7 cellular contexts compared by ENCODE assay signal in the genomic region with DNA sequence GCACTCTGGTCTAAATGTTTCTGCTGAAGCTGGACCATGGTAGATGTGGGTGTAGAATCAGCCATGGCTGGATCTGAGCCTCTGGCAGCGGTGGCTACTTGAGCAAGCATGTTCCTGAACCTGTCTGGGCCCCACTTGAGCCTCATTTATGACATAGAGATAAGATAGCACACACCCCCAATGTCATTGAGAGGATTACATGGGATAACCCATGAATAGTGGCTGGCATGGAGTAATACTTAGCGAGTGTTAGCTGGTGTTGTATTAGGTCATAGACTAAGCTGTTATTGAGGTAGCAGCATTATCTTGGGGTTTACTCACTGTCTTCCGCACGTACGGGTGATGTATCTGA. TPM values are rescaled to one million over a fixed set of nuclear protein-coding genes. Genes with fewer than 3 reads are reported as not detected.
DNase-seq lines count a peak whose midpoint lies in the region; ATAC-seq, FAIRE-seq and TF ChIP-seq lines count a peak whose summit lies in the region.
"Not testable (repeated sequence)": the region's sequence is repeated elsewhere in the genome, so short reads cannot be mapped to it uniquely, and the experiment has no call there.

No MANE protein-coding gene starts in this region.

- intact Hi-C loops in Panc1 (cut with micrococcal nuclease; ENCODE audit: unreplicated experiment); GM12878 (cut with micrococcal nuclease; ENCODE audit: unreplicated experiment): not testable (repeated sequence)

- FAIRE-seq in GM12878 (lab: Jason Lieb, UNC): peak; percentile 71
- not testable (repeated sequence) for FAIRE-seq in keratinocyte (lab: Jason Lieb, UNC)

- H3K9me1 ChIP-seq in keratinocyte (ENCODE audit: control insufficient read depth, extremely low read depth, insufficient read depth, low read length): not testable (repeated sequence)

- not testable (repeated sequence) for TF ChIP-seq POLR2A in GM12878 (IDR thresholded peaks at IDR 0.05; ENCODE audit: low read depth, low read length)

- SMC1A ChIA-PET in GM12878 (lab: Charles Lee; ENCODE audit: uncharacterized antibody, unreplicated experiment): interaction anchor here (1.5 kb wide), 1 partner anchor 9 kb away, joined by 4 read pairs; no protein-coding TSS in a partner anchor

- not testable (repeated sequence) for H3K27me3 ChIP-seq in DOHH2 (ENCODE audit: control insufficient read depth, low read length); Panc1 (ENCODE audit: control insufficient read depth, insufficient read depth, low read length); GM12878 (replicated peaks in 1 of 2; ENCODE audit: control insufficient read depth in 2 of 2, insufficient read depth in 2 of 2, low read length in 1 of 2); fibroblast of lung (ENCODE audit: control insufficient read depth, insufficient read depth, low read length); keratinocyte (ENCODE audit: control insufficient read depth, extremely low read depth, insufficient read depth, low read length)

- RAD21 ChIA-PET in GM12878 (lab: Charles Lee; ENCODE audit: unreplicated experiment): interaction anchor here (1.9 kb wide), 1 partner anchor 17 kb away, joined by 6 read pairs; no protein-coding TSS in a partner anchor

- H3K27ac ChIP-seq in DOHH2 (ENCODE audit: low read depth, low read length): peak overlapping the region; percentile 93
- H3K27ac ChIP-seq in Panc1 (ENCODE audit: low read length): not testable (repeated sequence)
- 0 out of 2 replicates have a peak overlapping the region, but pooled peaks have one; percentile 46 for H3K27ac ChIP-seq in GM12878 (ENCODE audit: control insufficient read depth, insufficient read depth)
- peak overlapping the region; percentile 23 for H3K27ac ChIP-seq in fibroblast of lung (ENCODE audit: insufficient read depth, low read length)
- peak overlapping the region; percentile 26 for H3K27ac ChIP-seq in keratinocyte (ENCODE audit: control insufficient read depth, insufficient read depth, low read length)

- H3K9me3 Mint-ChIP-seq in activated T-cell treated with anti-CD3 and anti-CD28 coated beads, Interleukin-2, amount 50 U/mL, for 24 hours; stimulated activated effector memory CD8-positive, alpha-beta T cell treated with anti-CD3 and anti-CD28 coated beads, Interleukin-12 subunit alpha, Interleukin-12 subunit beta, amount 100 ng/mL, for 72 hours: not testable (repeated sequence)

- H4K20me1 ChIP-seq in DOHH2 (ENCODE audit: control insufficient read depth, insufficient read depth, low read depth, low read length); GM12878 (ENCODE audit: control insufficient read depth, insufficient read depth); fibroblast of lung (ENCODE audit: control insufficient read depth, extremely low read depth, insufficient read depth, low read length); keratinocyte (ENCODE audit: control insufficient read depth, extremely low read depth, insufficient read depth, low read length): not testable (repeated sequence)

- in situ Hi-C loops in Panc1 (cut with HindIII; ENCODE audit: low pct_unique_long_range_greater_than_20kb, low sequenced_read_pairs); GM12878 (cut with MboI): not testable (repeated sequence)

- H3K4me3 Mint-ChIP-seq in activated T-cell treated with anti-CD3 and anti-CD28 coated beads, Interleukin-2, amount 50 U/mL, for 24 hours: not testable (repeated sequence)
- peak overlapping the region; percentile 50 for H3K4me3 Mint-ChIP-seq in stimulated activated effector memory CD8-positive, alpha-beta T cell treated with anti-CD3 and anti-CD28 coated beads, Interleukin-12 subunit alpha, Interleukin-12 subunit beta, amount 100 ng/mL, for 72 hours

- peak overlapping the region; percentile 49 for H3K4me2 ChIP-seq in DOHH2 (ENCODE audit: low read length)
- not testable (repeated sequence) for H3K4me2 ChIP-seq in GM12878 (ENCODE audit: control insufficient read depth, insufficient read depth); keratinocyte (ENCODE audit: control insufficient read depth, extremely low read depth, insufficient read depth, low read depth, low read length)
- peak overlapping the region; percentile 32 for H3K4me2 ChIP-seq in fibroblast of lung (ENCODE audit: extremely low read depth, insufficient read depth, low read length)

- not testable (repeated sequence) for BruUV-seq in Panc1 (replicated peaks; lab: Mats Ljungman, UMichigan); GM12878 (replicated peaks; lab: Mats Ljungman, UMichigan)

- peaks cover 50% of the 10 kb centered on the region for H3K36me3 Mint-ChIP-seq in activated T-cell treated with anti-CD3 and anti-CD28 coated beads, Interleukin-2, amount 50 U/mL, for 24 hours (ENCODE audit: low read depth)
- peaks cover 76% of the 10 kb centered on the region for H3K36me3 Mint-ChIP-seq in stimulated activated effector memory CD8-positive, alpha-beta T cell treated with anti-CD3 and anti-CD28 coated beads, Interleukin-12 subunit alpha, Interleukin-12 subunit beta, amount 100 ng/mL, for 72 hours

- not testable (repeated sequence) for H3K9me2 ChIP-seq in DOHH2 (replicated peaks; ENCODE audit: control insufficient read depth, low read length)

- not testable (repeated sequence) for H3K9me3 ChIP-seq in DOHH2 (ENCODE audit: control insufficient read depth, insufficient read depth, low read length); Panc1 (ENCODE audit: control insufficient read depth, insufficient read depth, low read depth, low read length); GM12878 (replicated peaks; ENCODE audit: control insufficient read depth, insufficient read depth, low read length); fibroblast of lung (ENCODE audit: control insufficient read depth, insufficient read depth, low read depth, low read length); keratinocyte (ENCODE audit: control insufficient read depth, low read depth, low read length)

- not testable (repeated sequence) for TF ChIP-seq RAD21 in GM12878 (IDR thresholded peaks at IDR 0.05; ENCODE audit: insufficient read depth, low read depth, low read length)

- 0 out of 2 replicates have a peak overlapping the region, but pooled peaks have one; percentile 21 for H3K4me3 ChIP-seq in DOHH2 (ENCODE audit: low read length)
- not testable (repeated sequence) for H3K4me3 ChIP-seq in Panc1 (ENCODE audit: low read depth in 2 of 2, low read length in 2 of 2); GM12878; fibroblast of lung (replicated peaks in 1 of 4; ENCODE audit: control extremely low read depth in 1 of 4, insufficient read depth in 1 of 4, low read depth in 3 of 4, low read length in 4 of 4); keratinocyte (ENCODE audit: control insufficient read depth in 2 of 3, extremely low read depth in 1 of 3, insufficient read depth in 2 of 3, low read depth in 1 of 3, low read length in 3 of 3)

- TF ChIP-seq CTCF in DOHH2 (IDR thresholded peaks at IDR 0.05; ENCODE audit: low read depth, low read length, poor library complexity, severe bottlenecking); Panc1 (IDR thresholded peaks at IDR 0.05); GM12878 (IDR thresholded peaks at IDR 0.05 in 2 of 3, conservative IDR thresholded peaks at IDR 0.05 in 1 of 3; ENCODE audit: control insufficient read depth in 2 of 3, extremely low read depth in 1 of 3, insufficient read depth in 1 of 3, low read depth in 3 of 3, low read length in 3 of 3); fibroblast of lung (conservative IDR thresholded peaks at IDR 0.05 in 1 of 2, IDR thresholded peaks at IDR 0.05 in 1 of 2; ENCODE audit: low read depth in 1 of 2, low read length in 2 of 2); keratinocyte (optimal IDR thresholded peaks at IDR 0.05 in 1 of 3, IDR thresholded peaks at IDR 0.05 in 1 of 3, conservative IDR thresholded peaks at IDR 0.05 in 1 of 3; ENCODE audit: extremely low read depth in 1 of 3, insufficient read depth in 2 of 3, low read length in 3 of 3): not testable (repeated sequence)

- not testable (repeated sequence) for H2AFZ ChIP-seq in GM12878 (ENCODE audit: control insufficient read depth, low read depth, low read length); fibroblast of lung (ENCODE audit: low read length); keratinocyte (ENCODE audit: control insufficient read depth, low read length)

- not testable (repeated sequence) for H3K9ac ChIP-seq in GM12878 (ENCODE audit: control insufficient read depth, insufficient read depth, low read length); fibroblast of lung (ENCODE audit: insufficient read depth, low read length)
- H3K9ac ChIP-seq in keratinocyte (ENCODE audit: control insufficient read depth, extremely low read depth, insufficient read depth, low read length): peak overlapping the region; percentile 22

- dilution Hi-C loops in keratinocyte (cut with MboI; ENCODE audit: extremely low pct_ligation_motif_present, low sequenced_read_pairs): not testable (repeated sequence)

- CTCF ChIA-PET in Panc1 (lab: Charles Lee): not testable (repeated sequence)
- CTCF ChIA-PET in GM12878 (lab: Yijun Ruan, JAX): interaction anchor here (0.7 kb wide), 1 partner anchor 61 kb away, joined by 4 read pairs; no protein-coding TSS in a partner anchor

- peaks cover 33% of the 10 kb centered on the region for H3K4me1 Mint-ChIP-seq in activated T-cell treated with anti-CD3 and anti-CD28 coated beads, Interleukin-2, amount 50 U/mL, for 24 hours (ENCODE audit: low read depth)
- peaks cover 48% of the 10 kb centered on the region for H3K4me1 Mint-ChIP-seq in stimulated activated effector memory CD8-positive, alpha-beta T cell treated with anti-CD3 and anti-CD28 coated beads, Interleukin-12 subunit alpha, Interleukin-12 subunit beta, amount 100 ng/mL, for 72 hours

- not testable (repeated sequence) for DNase-seq in Panc1 (ENCODE audit: low read depth, low spot score); activated T-cell treated with anti-CD3 and anti-CD28 coated beads, Interleukin-2, amount 50 U/mL, for 24 hours; GM12878 (ENCODE audit: low read depth, low spot score); fibroblast of lung (ENCODE audit: low read depth in 2 of 2); keratinocyte (ENCODE audit: low read depth, low spot score); stimulated activated effector memory CD8-positive, alpha-beta T cell treated with anti-CD3 and anti-CD28 coated beads, Interleukin-12 subunit alpha, Interleukin-12 subunit beta, amount 100 ng/mL, for 72 hours (ENCODE audit: low spot score in 2 of 2)

- H3K4me1 ChIP-seq in DOHH2 (ENCODE audit: control insufficient read depth, low read length): peaks cover 61% of the 10 kb centered on the region
- not testable (repeated sequence) for H3K4me1 ChIP-seq in Panc1 (ENCODE audit: control insufficient read depth, insufficient read depth, low read length); fibroblast of lung (ENCODE audit: control insufficient read depth, extremely low read depth, insufficient read depth, low read length); keratinocyte (ENCODE audit: control insufficient read depth, extremely low read depth, insufficient read depth, low read length)
- peaks cover 29% of the 10 kb centered on the region for H3K4me1 ChIP-seq in GM12878 (ENCODE audit: control insufficient read depth, insufficient read depth, low read length)

- not testable (repeated sequence) for TF ChIP-seq EP300 in GM12878 (IDR thresholded peaks at IDR 0.05; ENCODE audit: borderline replicate concordance in 1 of 2, control insufficient read depth in 1 of 2, low read depth in 2 of 2, low read length in 2 of 2)

- POLR2A ChIA-PET in Panc1 (lab: Charles Lee); GM12878 (lab: Charles Lee): not testable (repeated sequence)

- ATAC-seq in Panc1: peak; percentile 20; the same call in 1 of the 2 replicates
- not testable (repeated sequence) for ATAC-seq in GM12878
- ATAC-seq in stimulated activated effector memory CD8-positive, alpha-beta T cell treated with anti-CD3 and anti-CD28 coated beads, Interleukin-12 subunit alpha, Interleukin-12 subunit beta, amount 100 ng/mL, for 72 hours: peak; percentile 14

- H3K27me3 Mint-ChIP-seq in activated T-cell treated with anti-CD3 and anti-CD28 coated beads, Interleukin-2, amount 50 U/mL, for 24 hours: not testable (repeated sequence)

- H3K27ac Mint-ChIP-seq in activated T-cell treated with anti-CD3 and anti-CD28 coated beads, Interleukin-2, amount 50 U/mL, for 24 hours: peak overlapping the region; percentile 79
- peak overlapping the region; percentile 72 for H3K27ac Mint-ChIP-seq in stimulated activated effector memory CD8-positive, alpha-beta T cell treated with anti-CD3 and anti-CD28 coated beads, Interleukin-12 subunit alpha, Interleukin-12 subunit beta, amount 100 ng/mL, for 72 hours

- peaks cover 20% of the 10 kb centered on the region for H3K79me2 ChIP-seq in DOHH2 (ENCODE audit: control insufficient read depth, low read length)
- not testable (repeated sequence) for H3K79me2 ChIP-seq in GM12878 (ENCODE audit: control insufficient read depth, insufficient read depth, low read length); fibroblast of lung (ENCODE audit: control insufficient read depth, insufficient read depth, low read length); keratinocyte (ENCODE audit: control insufficient read depth, insufficient read depth, low read length)

- H3K36me3 ChIP-seq in DOHH2 (ENCODE audit: control insufficient read depth, low read length): peaks cover 60% of the 10 kb centered on the region
- peaks cover 24% of the 10 kb centered on the region for H3K36me3 ChIP-seq in Panc1 (ENCODE audit: control insufficient read depth, insufficient read depth, low read length)
- H3K36me3 ChIP-seq in GM12878 (ENCODE audit: control insufficient read depth in 2 of 2, insufficient read depth in 2 of 2, low read length in 1 of 2): peaks cover 9 to 19% of the 10 kb centered on the region in 2 experiments; a peak in 3 of 4 replicates
- H3K36me3 ChIP-seq in fibroblast of lung (ENCODE audit: control insufficient read depth, insufficient read depth, low read length): peaks cover 19% of the 10 kb centered on the region
- peaks cover 9 to 13% of the 10 kb centered on the region in 2 experiments for H3K36me3 ChIP-seq in keratinocyte (ENCODE audit: control insufficient read depth in 2 of 2, extremely low read depth in 1 of 2, insufficient read depth in 2 of 2, low read length in 2 of 2)

- WGBS in GM12878 (ENCODE audit: insufficient coverage, insufficient replicate concordance, low lambda C conversion rate, missing lambda C conversion rate): 100% methylated on average over 1 of the region's 5 CpGs

- H3F3A ChIP-seq in DOHH2 (ENCODE audit: control insufficient read depth, insufficient read depth): peaks cover 42% of the 10 kb centered on the region

RNA-seq across cellular contexts. Expression of a gene that starts 7.5 kb away (rescaled TPM):
- total RNA-seq in Panc1 (2021; ENCODE audit: unreplicated experiment): 28.0 TPM
- 22.4 TPM for polyA plus RNA-seq in Panc1 (2012; ENCODE audit: insufficient read length)
- total RNA-seq in GM12878 (2013; cell fraction: nucleolus; rRNA removed): 50.6 and 62.4 TPM in 2 replicates
- 7.7 and 10.2 TPM in 2 replicates for total RNA-seq in GM12878 (2014; rRNA removed)
- total RNA-seq in GM12878 (2014; rRNA removed; fragmentation: Illumina TruSeq; extraction: Trizol): 8.4 and 8.5 TPM in 2 replicates
- total RNA-seq in GM12878 (2021): 9.7 and 11.1 TPM in 2 replicates
- polyA plus RNA-seq in GM12878 (2011; ENCODE audit: low read depth): 5.5 TPM
- polyA plus RNA-seq in GM12878 (2011; rRNA removed): 17.9 and 18.0 TPM in 2 replicates
- polyA plus RNA-seq in GM12878 (2011; cell fraction: cytosol; rRNA removed): 19.5 and 21.1 TPM in 2 replicates
- 50.5 and 51.7 TPM in 2 replicates for polyA plus RNA-seq in GM12878 (2011; cell fraction: nucleus; rRNA removed)
- polyA plus RNA-seq in GM12878 (2012): 7.9 and 10.8 TPM in 2 replicates
- polyA plus RNA-seq in GM12878 (2014; fragmentation: Illumina TruSeq; extraction: Trizol): 11.0 TPM in 2 replicates
- polyA plus RNA-seq in GM12878 (2014; fragmentation: Nextera tagmentation; extraction: Ambion mirVana): 1 to 10 TPM; 1.6 TPM
- 17.6 and 17.7 TPM in 2 replicates for polyA plus RNA-seq in GM12878 (2014; rRNA removed)
- 1 to 10 TPM; 5.6 TPM for polyA plus RNA-seq in GM12878 (2016; fragmentation: Nextera tagmentation; extraction: Ambion mirVana)
- polyA minus RNA-seq in GM12878 (2011; rRNA and poly(A)+ RNA removed): 11.1 and 18.1 TPM in 2 replicates
- 2.5 and 3.6 TPM in 2 replicates for polyA minus RNA-seq in GM12878 (2011; cell fraction: cytosol; rRNA and poly(A)+ RNA removed)
- polyA minus RNA-seq in GM12878 (2011; cell fraction: nucleus; rRNA and poly(A)+ RNA removed): 10.9 and 12.2 TPM in 2 replicates
- total RNA-seq in fibroblast of lung: 7.4 and 15.2 TPM in 2 replicates
- 10.4 and 17.4 TPM in 2 replicates for polyA plus RNA-seq in fibroblast of lung
- 5.3 and 10.6 TPM in 2 replicates for polyA plus RNA-seq in fibroblast of lung (2012)
- 24.6 and 36.0 TPM in 2 replicates for polyA minus RNA-seq in fibroblast of lung (ENCODE audit: low replicate concordance)
- polyA plus RNA-seq in keratinocyte: 3.7 to 5.2 TPM (median 4.6 TPM) in 3 replicates
- polyA plus RNA-seq in keratinocyte (2011; ENCODE audit: low read depth): 1.8 TPM
- polyA plus RNA-seq in keratinocyte (2011; cell fraction: cytosol; rRNA removed): 3.5 and 3.6 TPM in 2 replicates
- 12.6 and 14.8 TPM in 2 replicates for polyA plus RNA-seq in keratinocyte (2011; cell fraction: nucleus; rRNA removed)
- polyA plus RNA-seq in keratinocyte (2012; ENCODE audit: low replicate concordance): 2.1 and 2.9 TPM in 2 replicates
- polyA minus RNA-seq in keratinocyte: 8.6 to 14.1 TPM (median 8.7 TPM) in 3 replicates
- polyA minus RNA-seq in keratinocyte (2011; cell fraction: cytosol; rRNA and poly(A)+ RNA removed): 2.5 TPM
- 5.6 and 6.6 TPM in 2 replicates for polyA minus RNA-seq in keratinocyte (2011; cell fraction: nucleus; rRNA and poly(A)+ RNA removed)
